1 cellular context compared by ENCODE assay signal in the genomic region with DNA sequence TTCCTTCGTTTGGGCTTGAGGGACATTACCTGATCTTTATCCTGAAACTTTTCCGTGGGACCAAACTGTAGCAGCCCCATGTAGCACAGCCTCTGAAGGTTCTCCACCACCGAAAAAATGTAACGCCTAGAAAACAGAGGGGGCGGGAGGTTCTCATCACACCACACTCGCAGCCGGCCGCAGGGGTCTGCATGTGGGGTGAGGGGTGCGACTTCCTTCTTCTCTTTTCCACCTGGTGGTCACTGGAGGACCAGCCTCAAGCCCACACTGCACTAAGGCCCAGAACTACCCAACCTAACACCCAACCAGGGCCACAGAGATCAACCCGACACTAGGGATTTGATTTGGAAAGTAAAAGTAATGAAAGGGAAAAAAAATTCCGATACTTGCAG.
TF ChIP-seq lines count a peak whose summit lies in the region.

No MANE protein-coding gene starts in this region.

TF ChIP-seq in GM23338, 12 proteins besides CTCF, POLR2A, EP300 and RAD21 (continued from another document):
- TF ChIP-seq, protein P1, sequence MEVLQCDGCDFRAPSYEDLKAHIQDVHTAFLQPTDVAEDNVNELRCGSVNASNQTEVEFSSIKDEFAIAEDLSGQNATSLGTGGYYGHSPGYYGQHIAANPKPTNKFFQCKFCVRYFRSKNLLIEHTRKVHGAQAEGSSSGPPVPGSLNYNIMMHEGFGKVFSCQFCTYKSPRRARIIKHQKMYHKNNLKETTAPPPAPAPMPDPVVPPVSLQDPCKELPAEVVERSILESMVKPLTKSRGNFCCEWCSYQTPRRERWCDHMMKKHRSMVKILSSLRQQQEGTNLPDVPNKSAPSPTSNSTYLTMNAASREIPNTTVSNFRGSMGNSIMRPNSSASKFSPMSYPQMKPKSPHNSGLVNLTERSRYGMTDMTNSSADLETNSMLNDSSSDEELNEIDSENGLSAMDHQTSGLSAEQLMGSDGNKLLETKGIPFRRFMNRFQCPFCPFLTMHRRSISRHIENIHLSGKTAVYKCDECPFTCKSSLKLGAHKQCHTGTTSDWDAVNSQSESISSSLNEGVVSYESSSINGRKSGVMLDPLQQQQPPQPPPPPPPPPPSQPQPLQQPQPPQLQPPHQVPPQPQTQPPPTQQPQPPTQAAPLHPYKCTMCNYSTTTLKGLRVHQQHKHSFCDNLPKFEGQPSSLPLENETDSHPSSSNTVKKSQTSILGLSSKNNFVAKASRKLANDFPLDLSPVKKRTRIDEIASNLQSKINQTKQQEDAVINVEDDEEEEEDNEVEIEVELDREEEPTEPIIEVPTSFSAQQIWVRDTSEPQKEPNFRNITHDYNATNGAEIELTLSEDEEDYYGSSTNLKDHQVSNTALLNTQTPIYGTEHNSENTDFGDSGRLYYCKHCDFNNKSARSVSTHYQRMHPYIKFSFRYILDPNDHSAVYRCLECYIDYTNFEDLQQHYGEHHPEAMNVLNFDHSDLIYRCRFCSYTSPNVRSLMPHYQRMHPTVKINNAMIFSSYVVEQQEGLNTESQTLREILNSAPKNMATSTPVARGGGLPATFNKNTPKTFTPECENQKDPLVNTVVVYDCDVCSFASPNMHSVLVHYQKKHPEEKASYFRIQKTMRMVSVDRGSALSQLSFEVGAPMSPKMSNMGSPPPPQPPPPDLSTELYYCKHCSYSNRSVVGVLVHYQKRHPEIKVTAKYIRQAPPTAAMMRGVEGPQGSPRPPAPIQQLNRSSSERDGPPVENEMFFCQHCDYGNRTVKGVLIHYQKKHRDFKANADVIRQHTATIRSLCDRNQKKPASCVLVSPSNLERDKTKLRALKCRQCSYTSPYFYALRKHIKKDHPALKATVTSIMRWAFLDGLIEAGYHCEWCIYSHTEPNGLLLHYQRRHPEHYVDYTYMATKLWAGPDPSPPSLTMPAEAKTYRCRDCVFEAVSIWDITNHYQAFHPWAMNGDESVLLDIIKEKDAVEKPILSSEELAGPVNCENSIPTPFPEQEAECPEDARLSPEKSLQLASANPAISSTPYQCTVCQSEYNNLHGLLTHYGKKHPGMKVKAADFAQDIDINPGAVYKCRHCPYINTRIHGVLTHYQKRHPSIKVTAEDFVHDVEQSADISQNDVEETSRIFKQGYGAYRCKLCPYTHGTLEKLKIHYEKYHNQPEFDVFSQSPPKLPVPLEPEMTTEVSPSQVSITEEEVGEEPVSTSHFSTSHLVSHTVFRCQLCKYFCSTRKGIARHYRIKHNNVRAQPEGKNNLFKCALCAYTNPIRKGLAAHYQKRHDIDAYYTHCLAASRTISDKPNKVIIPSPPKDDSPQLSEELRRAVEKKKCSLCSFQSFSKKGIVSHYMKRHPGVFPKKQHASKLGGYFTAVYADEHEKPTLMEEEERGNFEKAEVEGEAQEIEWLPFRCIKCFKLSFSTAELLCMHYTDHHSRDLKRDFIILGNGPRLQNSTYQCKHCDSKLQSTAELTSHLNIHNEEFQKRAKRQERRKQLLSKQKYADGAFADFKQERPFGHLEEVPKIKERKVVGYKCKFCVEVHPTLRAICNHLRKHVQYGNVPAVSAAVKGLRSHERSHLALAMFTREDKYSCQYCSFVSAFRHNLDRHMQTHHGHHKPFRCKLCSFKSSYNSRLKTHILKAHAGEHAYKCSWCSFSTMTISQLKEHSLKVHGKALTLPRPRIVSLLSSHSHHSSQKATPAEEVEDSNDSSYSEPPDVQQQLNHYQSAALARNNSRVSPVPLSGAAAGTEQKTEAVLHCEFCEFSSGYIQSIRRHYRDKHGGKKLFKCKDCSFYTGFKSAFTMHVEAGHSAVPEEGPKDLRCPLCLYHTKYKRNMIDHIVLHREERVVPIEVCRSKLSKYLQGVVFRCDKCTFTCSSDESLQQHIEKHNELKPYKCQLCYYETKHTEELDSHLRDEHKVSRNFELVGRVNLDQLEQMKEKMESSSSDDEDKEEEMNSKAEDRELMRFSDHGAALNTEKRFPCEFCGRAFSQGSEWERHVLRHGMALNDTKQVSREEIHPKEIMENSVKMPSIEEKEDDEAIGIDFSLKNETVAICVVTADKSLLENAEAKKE (CRISPR knock-in tag; IDR thresholded peaks at IDR 0.05) = no peak
- TF ChIP-seq, protein P2, sequence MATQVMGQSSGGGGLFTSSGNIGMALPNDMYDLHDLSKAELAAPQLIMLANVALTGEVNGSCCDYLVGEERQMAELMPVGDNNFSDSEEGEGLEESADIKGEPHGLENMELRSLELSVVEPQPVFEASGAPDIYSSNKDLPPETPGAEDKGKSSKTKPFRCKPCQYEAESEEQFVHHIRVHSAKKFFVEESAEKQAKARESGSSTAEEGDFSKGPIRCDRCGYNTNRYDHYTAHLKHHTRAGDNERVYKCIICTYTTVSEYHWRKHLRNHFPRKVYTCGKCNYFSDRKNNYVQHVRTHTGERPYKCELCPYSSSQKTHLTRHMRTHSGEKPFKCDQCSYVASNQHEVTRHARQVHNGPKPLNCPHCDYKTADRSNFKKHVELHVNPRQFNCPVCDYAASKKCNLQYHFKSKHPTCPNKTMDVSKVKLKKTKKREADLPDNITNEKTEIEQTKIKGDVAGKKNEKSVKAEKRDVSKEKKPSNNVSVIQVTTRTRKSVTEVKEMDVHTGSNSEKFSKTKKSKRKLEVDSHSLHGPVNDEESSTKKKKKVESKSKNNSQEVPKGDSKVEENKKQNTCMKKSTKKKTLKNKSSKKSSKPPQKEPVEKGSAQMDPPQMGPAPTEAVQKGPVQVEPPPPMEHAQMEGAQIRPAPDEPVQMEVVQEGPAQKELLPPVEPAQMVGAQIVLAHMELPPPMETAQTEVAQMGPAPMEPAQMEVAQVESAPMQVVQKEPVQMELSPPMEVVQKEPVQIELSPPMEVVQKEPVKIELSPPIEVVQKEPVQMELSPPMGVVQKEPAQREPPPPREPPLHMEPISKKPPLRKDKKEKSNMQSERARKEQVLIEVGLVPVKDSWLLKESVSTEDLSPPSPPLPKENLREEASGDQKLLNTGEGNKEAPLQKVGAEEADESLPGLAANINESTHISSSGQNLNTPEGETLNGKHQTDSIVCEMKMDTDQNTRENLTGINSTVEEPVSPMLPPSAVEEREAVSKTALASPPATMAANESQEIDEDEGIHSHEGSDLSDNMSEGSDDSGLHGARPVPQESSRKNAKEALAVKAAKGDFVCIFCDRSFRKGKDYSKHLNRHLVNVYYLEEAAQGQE (IDR thresholded peaks at IDR 0.05; ENCODE audit: unreplicated experiment) = no peak
- TF ChIP-seq POLR2AphosphoS5 (IDR thresholded peaks at IDR 0.05; ENCODE audit: low read depth) (no peak), JUNB (IDR thresholded peaks at IDR 0.05; ENCODE audit: unreplicated experiment) (no peak), EZH2 (IDR thresholded peaks at IDR 0.05; ENCODE audit: low read depth, unreplicated experiment) (no peak), NANOG (IDR thresholded peaks at IDR 0.05; ENCODE audit: borderline replicate concordance) (no peak), CREB1 (CRISPR knock-in tag; IDR thresholded peaks at IDR 0.05; ENCODE audit: low read depth) (no peak), STAT1 (IDR thresholded peaks at IDR 0.05; ENCODE audit: unreplicated experiment) (no peak), ZNF114 (CRISPR knock-in tag; IDR thresholded peaks at IDR 0.05) (no peak), EZH2phosphoT487 (IDR thresholded peaks at IDR 0.05; ENCODE audit: unreplicated experiment) (no peak)
- TF ChIP-seq, protein P3, sequence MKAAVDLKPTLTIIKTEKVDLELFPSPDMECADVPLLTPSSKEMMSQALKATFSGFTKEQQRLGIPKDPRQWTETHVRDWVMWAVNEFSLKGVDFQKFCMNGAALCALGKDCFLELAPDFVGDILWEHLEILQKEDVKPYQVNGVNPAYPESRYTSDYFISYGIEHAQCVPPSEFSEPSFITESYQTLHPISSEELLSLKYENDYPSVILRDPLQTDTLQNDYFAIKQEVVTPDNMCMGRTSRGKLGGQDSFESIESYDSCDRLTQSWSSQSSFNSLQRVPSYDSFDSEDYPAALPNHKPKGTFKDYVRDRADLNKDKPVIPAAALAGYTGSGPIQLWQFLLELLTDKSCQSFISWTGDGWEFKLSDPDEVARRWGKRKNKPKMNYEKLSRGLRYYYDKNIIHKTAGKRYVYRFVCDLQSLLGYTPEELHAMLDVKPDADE (IDR thresholded peaks at IDR 0.05) = no peak
